1 cellular context compared by ENCODE assay signal in the genomic region with DNA sequence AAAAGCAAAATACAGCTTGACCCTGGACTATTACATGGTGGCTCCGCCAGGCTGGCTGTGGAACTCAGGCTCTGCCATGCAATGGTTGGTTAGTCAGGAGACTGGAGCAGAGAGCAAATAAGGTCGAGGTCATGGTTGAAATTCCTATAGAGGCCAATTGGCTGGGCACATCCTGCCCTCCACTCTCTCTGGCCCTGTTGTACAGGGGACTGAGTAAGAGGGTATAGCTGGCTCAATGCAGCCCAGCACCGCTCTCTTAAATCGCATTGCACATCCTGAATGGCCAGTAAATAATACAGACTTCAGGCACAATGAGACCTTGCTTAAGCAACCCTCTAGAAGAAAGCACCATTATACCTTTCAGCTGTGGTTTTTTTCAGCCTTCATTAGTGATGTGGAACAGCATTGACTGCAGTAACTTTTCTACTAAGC.
TF ChIP-seq lines count a peak whose summit lies in the region.

No MANE protein-coding gene starts in this region.

TF ChIP-seq in HepG2, 621 proteins besides CTCF, POLR2A, EP300 and RAD21 (continued from another document and continues in another):
- TF ChIP-seq, protein P1, sequence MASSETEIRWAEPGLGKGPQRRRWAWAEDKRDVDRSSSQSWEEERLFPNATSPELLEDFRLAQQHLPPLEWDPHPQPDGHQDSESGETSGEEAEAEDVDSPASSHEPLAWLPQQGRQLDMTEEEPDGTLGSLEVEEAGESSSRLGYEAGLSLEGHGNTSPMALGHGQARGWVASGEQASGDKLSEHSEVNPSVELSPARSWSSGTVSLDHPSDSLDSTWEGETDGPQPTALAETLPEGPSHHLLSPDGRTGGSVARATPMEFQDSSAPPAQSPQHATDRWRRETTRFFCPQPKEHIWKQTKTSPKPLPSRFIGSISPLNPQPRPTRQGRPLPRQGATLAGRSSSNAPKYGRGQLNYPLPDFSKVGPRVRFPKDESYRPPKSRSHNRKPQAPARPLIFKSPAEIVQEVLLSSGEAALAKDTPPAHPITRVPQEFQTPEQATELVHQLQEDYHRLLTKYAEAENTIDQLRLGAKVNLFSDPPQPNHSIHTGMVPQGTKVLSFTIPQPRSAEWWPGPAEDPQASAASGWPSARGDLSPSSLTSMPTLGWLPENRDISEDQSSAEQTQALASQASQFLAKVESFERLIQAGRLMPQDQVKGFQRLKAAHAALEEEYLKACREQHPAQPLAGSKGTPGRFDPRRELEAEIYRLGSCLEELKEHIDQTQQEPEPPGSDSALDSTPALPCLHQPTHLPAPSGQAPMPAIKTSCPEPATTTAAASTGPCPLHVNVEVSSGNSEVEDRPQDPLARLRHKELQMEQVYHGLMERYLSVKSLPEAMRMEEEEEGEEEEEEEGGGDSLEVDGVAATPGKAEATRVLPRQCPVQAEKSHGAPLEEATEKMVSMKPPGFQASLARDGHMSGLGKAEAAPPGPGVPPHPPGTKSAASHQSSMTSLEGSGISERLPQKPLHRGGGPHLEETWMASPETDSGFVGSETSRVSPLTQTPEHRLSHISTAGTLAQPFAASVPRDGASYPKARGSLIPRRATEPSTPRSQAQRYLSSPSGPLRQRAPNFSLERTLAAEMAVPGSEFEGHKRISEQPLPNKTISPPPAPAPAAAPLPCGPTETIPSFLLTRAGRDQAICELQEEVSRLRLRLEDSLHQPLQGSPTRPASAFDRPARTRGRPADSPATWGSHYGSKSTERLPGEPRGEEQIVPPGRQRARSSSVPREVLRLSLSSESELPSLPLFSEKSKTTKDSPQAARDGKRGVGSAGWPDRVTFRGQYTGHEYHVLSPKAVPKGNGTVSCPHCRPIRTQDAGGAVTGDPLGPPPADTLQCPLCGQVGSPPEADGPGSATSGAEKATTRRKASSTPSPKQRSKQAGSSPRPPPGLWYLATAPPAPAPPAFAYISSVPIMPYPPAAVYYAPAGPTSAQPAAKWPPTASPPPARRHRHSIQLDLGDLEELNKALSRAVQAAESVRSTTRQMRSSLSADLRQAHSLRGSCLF (CRISPR knock-in tag; IDR thresholded peaks at IDR 0.05; ENCODE audit: borderline replicate concordance), result no peak
- TF ChIP-seq ZNF607 (CRISPR knock-in tag; IDR thresholded peaks at IDR 0.05; ENCODE audit: borderline replicate concordance) (no peak), KAT2B (IDR thresholded peaks at IDR 0.05; ENCODE audit: borderline replicate concordance, low read depth, low read length) (no peak), SOX13 (IDR thresholded peaks at IDR 0.05) (no peak), SOX13 (CRISPR knock-in tag; conservative IDR thresholded peaks at IDR 0.05 in 1 of 2, IDR thresholded peaks at IDR 0.05 in 1 of 2) (peak in 1 of 2 experiments; percentile 43; a peak in 1 of 4 replicates), TBL1XR1 (IDR thresholded peaks at IDR 0.05; ENCODE audit: borderline replicate concordance, low read length, partially characterized antibody) (peak; percentile 92), GATA4 (IDR thresholded peaks at IDR 0.05; ENCODE audit: borderline replicate concordance, low read depth) (no peak), FOXA1 (IDR thresholded peaks at IDR 0.05) (no peak), FOXA1 (CRISPR knock-in tag; IDR thresholded peaks at IDR 0.05) (0 out of 2 replicates have a peak, but pooled peaks have one; percentile 60), ZNF331 (CRISPR knock-in tag; IDR thresholded peaks at IDR 0.05) (peak; percentile 79), NFKBIZ (CRISPR knock-in tag; IDR thresholded peaks at IDR 0.05) (no peak), MIER3 (CRISPR knock-in tag; IDR thresholded peaks at IDR 0.05; ENCODE audit: borderline replicate concordance) (peak; percentile 22; the same call in 1 of the 2 replicates), NFATC3 (CRISPR knock-in tag; IDR thresholded peaks at IDR 0.05) (no peak), GATAD2A (CRISPR knock-in tag; IDR thresholded peaks at IDR 0.05) (peak; percentile 64), ZNF234 (CRISPR knock-in tag; conservative IDR thresholded peaks at IDR 0.05) (no peak), ZNF33B (CRISPR knock-in tag; IDR thresholded peaks at IDR 0.05) (no peak), ZMYM2 (CRISPR knock-in tag; IDR thresholded peaks at IDR 0.05) (no peak), NR2F2 (IDR thresholded peaks at IDR 0.05; ENCODE audit: borderline replicate concordance, low read depth) (peak; percentile 49; the same call in 1 of the 2 replicates), ESRRA (CRISPR knock-in tag; IDR thresholded peaks at IDR 0.05; ENCODE audit: low read depth) (peak; percentile 61; the same call in 1 of the 2 replicates), FOSL2 (CRISPR knock-in tag; IDR thresholded peaks at IDR 0.05) (peak; percentile 46; the same call in 1 of the 2 replicates), ONECUT2 (CRISPR knock-in tag; IDR thresholded peaks at IDR 0.05) (no peak), RARA (CRISPR knock-in tag; IDR thresholded peaks at IDR 0.05) (peak; percentile 98), ZNF160 (CRISPR knock-in tag; IDR thresholded peaks at IDR 0.05) (no peak), CCDC6 (CRISPR knock-in tag; IDR thresholded peaks at IDR 0.05) (no peak), ISL2 (CRISPR knock-in tag; IDR thresholded peaks at IDR 0.05) (0 out of 2 replicates have a peak, but pooled peaks have one; percentile 32), GATAD1 (CRISPR knock-in tag; IDR thresholded peaks at IDR 0.05) (no peak), ZNF563 (CRISPR knock-in tag; IDR thresholded peaks at IDR 0.05) (no peak), ZNF850 (CRISPR knock-in tag; conservative IDR thresholded peaks at IDR 0.05) (no peak), FOXC1 (CRISPR knock-in tag; IDR thresholded peaks at IDR 0.05; ENCODE audit: borderline replicate concordance) (peak; percentile 69; the same call in 1 of the 2 replicates), ZNF24 (IDR thresholded peaks at IDR 0.05) (no peak), FOSL1 (CRISPR knock-in tag; IDR thresholded peaks at IDR 0.05; ENCODE audit: borderline replicate concordance) (no peak), HDAC2 (CRISPR knock-in tag; IDR thresholded peaks at IDR 0.05) (peak; percentile 44; the same call in 1 of the 2 replicates), KDM6A (CRISPR knock-in tag; IDR thresholded peaks at IDR 0.05; ENCODE audit: low read depth) (no peak), ZNF83 (CRISPR knock-in tag; IDR thresholded peaks at IDR 0.05; ENCODE audit: borderline replicate concordance) (no peak), TARDBP (CRISPR knock-in tag; IDR thresholded peaks at IDR 0.05) (peak; percentile 46; the same call in 1 of the 2 replicates), ZMYM4 (CRISPR knock-in tag; IDR thresholded peaks at IDR 0.05) (peak; percentile 64; the same call in 1 of the 2 replicates), ZNF879 (CRISPR knock-in tag; IDR thresholded peaks at IDR 0.05) (no peak), ZNF431 (CRISPR knock-in tag; IDR thresholded peaks at IDR 0.05; ENCODE audit: borderline replicate concordance, low read depth) (no peak), ELF1 (CRISPR knock-in tag; IDR thresholded peaks at IDR 0.05) (no peak), GLI4 (CRISPR knock-in tag; IDR thresholded peaks at IDR 0.05; ENCODE audit: borderline replicate concordance) (no peak), FOXM1 (CRISPR knock-in tag; IDR thresholded peaks at IDR 0.05) (no peak), MED1 (CRISPR knock-in tag; IDR thresholded peaks at IDR 0.05) (peak; percentile 82), ELF3 (CRISPR knock-in tag; IDR thresholded peaks at IDR 0.05) (peak; percentile 57), PHF21A (CRISPR knock-in tag; IDR thresholded peaks at IDR 0.05) (peak; percentile 56; the same call in 1 of the 2 replicates), CBX5 (CRISPR knock-in tag; IDR thresholded peaks at IDR 0.05; ENCODE audit: borderline replicate concordance) (no peak; the same call in 1 of the 2 replicates), TEAD3 (CRISPR knock-in tag; optimal IDR thresholded peaks at IDR 0.05; ENCODE audit: borderline replicate concordance) (peak; percentile 91), HNF4A (CRISPR knock-in tag; IDR thresholded peaks at IDR 0.05) (peak; percentile 57), KDM2A (CRISPR knock-in tag; IDR thresholded peaks at IDR 0.05; ENCODE audit: borderline replicate concordance, low read depth) (peak; percentile 36; the same call in 1 of the 2 replicates), PPARG (CRISPR knock-in tag; conservative IDR thresholded peaks at IDR 0.05) (peak; percentile 72), RXRB (CRISPR knock-in tag; IDR thresholded peaks at IDR 0.05; ENCODE audit: borderline replicate concordance) (peak; percentile 99), ZKSCAN8 (CRISPR knock-in tag; IDR thresholded peaks at IDR 0.05; ENCODE audit: borderline replicate concordance) (peak; percentile 65; the same call in 1 of the 2 replicates), ZNF256 (CRISPR knock-in tag; conservative IDR thresholded peaks at IDR 0.05) (no peak), ZNF232 (CRISPR knock-in tag; IDR thresholded peaks at IDR 0.05; ENCODE audit: borderline replicate concordance) (no peak)
- TF ChIP-seq, protein P2, sequence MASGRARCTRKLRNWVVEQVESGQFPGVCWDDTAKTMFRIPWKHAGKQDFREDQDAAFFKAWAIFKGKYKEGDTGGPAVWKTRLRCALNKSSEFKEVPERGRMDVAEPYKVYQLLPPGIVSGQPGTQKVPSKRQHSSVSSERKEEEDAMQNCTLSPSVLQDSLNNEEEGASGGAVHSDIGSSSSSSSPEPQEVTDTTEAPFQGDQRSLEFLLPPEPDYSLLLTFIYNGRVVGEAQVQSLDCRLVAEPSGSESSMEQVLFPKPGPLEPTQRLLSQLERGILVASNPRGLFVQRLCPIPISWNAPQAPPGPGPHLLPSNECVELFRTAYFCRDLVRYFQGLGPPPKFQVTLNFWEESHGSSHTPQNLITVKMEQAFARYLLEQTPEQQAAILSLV (CRISPR knock-in tag; IDR thresholded peaks at IDR 0.05; ENCODE audit: borderline replicate concordance), result peak; percentile 34; the same call in 1 of the 2 replicates
- TF ChIP-seq, protein P3, sequence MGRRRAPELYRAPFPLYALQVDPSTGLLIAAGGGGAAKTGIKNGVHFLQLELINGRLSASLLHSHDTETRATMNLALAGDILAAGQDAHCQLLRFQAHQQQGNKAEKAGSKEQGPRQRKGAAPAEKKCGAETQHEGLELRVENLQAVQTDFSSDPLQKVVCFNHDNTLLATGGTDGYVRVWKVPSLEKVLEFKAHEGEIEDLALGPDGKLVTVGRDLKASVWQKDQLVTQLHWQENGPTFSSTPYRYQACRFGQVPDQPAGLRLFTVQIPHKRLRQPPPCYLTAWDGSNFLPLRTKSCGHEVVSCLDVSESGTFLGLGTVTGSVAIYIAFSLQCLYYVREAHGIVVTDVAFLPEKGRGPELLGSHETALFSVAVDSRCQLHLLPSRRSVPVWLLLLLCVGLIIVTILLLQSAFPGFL (CRISPR knock-in tag; IDR thresholded peaks at IDR 0.05), result no peak
- TF ChIP-seq, protein P4, sequence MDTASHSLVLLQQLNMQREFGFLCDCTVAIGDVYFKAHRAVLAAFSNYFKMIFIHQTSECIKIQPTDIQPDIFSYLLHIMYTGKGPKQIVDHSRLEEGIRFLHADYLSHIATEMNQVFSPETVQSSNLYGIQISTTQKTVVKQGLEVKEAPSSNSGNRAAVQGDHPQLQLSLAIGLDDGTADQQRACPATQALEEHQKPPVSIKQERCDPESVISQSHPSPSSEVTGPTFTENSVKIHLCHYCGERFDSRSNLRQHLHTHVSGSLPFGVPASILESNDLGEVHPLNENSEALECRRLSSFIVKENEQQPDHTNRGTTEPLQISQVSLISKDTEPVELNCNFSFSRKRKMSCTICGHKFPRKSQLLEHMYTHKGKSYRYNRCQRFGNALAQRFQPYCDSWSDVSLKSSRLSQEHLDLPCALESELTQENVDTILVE (CRISPR knock-in tag; IDR thresholded peaks at IDR 0.05), result 0 out of 2 replicates have a peak, but pooled peaks have one; percentile 17
- TF ChIP-seq, protein P5, sequence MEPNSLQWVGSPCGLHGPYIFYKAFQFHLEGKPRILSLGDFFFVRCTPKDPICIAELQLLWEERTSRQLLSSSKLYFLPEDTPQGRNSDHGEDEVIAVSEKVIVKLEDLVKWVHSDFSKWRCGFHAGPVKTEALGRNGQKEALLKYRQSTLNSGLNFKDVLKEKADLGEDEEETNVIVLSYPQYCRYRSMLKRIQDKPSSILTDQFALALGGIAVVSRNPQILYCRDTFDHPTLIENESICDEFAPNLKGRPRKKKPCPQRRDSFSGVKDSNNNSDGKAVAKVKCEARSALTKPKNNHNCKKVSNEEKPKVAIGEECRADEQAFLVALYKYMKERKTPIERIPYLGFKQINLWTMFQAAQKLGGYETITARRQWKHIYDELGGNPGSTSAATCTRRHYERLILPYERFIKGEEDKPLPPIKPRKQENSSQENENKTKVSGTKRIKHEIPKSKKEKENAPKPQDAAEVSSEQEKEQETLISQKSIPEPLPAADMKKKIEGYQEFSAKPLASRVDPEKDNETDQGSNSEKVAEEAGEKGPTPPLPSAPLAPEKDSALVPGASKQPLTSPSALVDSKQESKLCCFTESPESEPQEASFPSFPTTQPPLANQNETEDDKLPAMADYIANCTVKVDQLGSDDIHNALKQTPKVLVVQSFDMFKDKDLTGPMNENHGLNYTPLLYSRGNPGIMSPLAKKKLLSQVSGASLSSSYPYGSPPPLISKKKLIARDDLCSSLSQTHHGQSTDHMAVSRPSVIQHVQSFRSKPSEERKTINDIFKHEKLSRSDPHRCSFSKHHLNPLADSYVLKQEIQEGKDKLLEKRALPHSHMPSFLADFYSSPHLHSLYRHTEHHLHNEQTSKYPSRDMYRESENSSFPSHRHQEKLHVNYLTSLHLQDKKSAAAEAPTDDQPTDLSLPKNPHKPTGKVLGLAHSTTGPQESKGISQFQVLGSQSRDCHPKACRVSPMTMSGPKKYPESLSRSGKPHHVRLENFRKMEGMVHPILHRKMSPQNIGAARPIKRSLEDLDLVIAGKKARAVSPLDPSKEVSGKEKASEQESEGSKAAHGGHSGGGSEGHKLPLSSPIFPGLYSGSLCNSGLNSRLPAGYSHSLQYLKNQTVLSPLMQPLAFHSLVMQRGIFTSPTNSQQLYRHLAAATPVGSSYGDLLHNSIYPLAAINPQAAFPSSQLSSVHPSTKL (CRISPR knock-in tag; IDR thresholded peaks at IDR 0.05), result peak; percentile 89
- TF ChIP-seq, protein P6, sequence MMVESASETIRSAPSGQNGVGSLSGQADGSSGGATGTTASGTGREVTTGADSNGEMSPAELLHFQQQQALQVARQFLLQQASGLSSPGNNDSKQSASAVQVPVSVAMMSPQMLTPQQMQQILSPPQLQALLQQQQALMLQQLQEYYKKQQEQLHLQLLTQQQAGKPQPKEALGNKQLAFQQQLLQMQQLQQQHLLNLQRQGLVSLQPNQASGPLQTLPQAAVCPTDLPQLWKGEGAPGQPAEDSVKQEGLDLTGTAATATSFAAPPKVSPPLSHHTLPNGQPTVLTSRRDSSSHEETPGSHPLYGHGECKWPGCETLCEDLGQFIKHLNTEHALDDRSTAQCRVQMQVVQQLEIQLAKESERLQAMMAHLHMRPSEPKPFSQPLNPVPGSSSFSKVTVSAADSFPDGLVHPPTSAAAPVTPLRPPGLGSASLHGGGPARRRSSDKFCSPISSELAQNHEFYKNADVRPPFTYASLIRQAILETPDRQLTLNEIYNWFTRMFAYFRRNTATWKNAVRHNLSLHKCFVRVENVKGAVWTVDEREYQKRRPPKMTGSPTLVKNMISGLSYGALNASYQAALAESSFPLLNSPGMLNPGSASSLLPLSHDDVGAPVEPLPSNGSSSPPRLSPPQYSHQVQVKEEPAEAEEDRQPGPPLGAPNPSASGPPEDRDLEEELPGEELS (CRISPR knock-in tag; IDR thresholded peaks at IDR 0.05), result 0 out of 2 replicates have a peak, but pooled peaks have one; percentile 37
